ENCODE assay signal across 1 cellular context in genomic region chr11:2699531-2700414, GRCh38.
TF ChIP-seq lines count a peak whose summit lies in the region.

Gene KCNQ1OT1, minus strand, starts transcription at chr11:2699994.

TF ChIP-seq in HepG2, 621 proteins besides CTCF, POLR2A, EP300 and RAD21 (continued from another document and continues in another):
- TF ChIP-seq ZNF770 (CRISPR knock-in tag; IDR thresholded peaks at IDR 0.05) (peak; percentile 13; the same call in 1 of the 2 replicates), ZKSCAN1 (IDR thresholded peaks at IDR 0.05; ENCODE audit: low read length) (no peak), CEBPG (CRISPR knock-in tag; IDR thresholded peaks at IDR 0.05) (peak; percentile 8; the same call in 1 of the 2 replicates), TCF12 (IDR thresholded peaks at IDR 0.05) (no peak), TCF12 (CRISPR knock-in tag; IDR thresholded peaks at IDR 0.05) (peak; percentile 74; the same call in 1 of the 2 replicates), POGZ (CRISPR knock-in tag; IDR thresholded peaks at IDR 0.05) (peak; percentile 63), TEAD2 (CRISPR knock-in tag; IDR thresholded peaks at IDR 0.05) (0 out of 2 replicates have a peak, but pooled peaks have one; percentile 39), ZFP36L2 (CRISPR knock-in tag; IDR thresholded peaks at IDR 0.05) (no peak), FOXP1 (IDR thresholded peaks at IDR 0.05) (no peak), FOXP1 (CRISPR knock-in tag; IDR thresholded peaks at IDR 0.05) (no peak), ZNF335 (CRISPR knock-in tag; IDR thresholded peaks at IDR 0.05) (peak; percentile 45), ZNF260 (CRISPR knock-in tag; IDR thresholded peaks at IDR 0.05; ENCODE audit: borderline replicate concordance, low read depth) (no peak), ZNF180 (CRISPR knock-in tag; IDR thresholded peaks at IDR 0.05; ENCODE audit: borderline replicate concordance, low read depth) (peak; percentile 91; the same call in 1 of the 2 replicates), ZNF451 (CRISPR knock-in tag; IDR thresholded peaks at IDR 0.05) (peak; percentile 91), MTA3 (CRISPR knock-in tag; IDR thresholded peaks at IDR 0.05) (0 out of 2 replicates have a peak, but pooled peaks have one; percentile 16), ZNF333 (CRISPR knock-in tag; IDR thresholded peaks at IDR 0.05; ENCODE audit: borderline replicate concordance) (0 out of 2 replicates have a peak, but pooled peaks have one; percentile 56), ZNF142 (CRISPR knock-in tag; IDR thresholded peaks at IDR 0.05) (peak; percentile 76; the same call in 1 of the 2 replicates), REL (CRISPR knock-in tag; conservative IDR thresholded peaks at IDR 0.05) (peak; percentile 94), ISX (CRISPR knock-in tag; conservative IDR thresholded peaks at IDR 0.05) (peak; percentile 82; the same call in 1 of the 2 replicates), HCFC1 (IDR thresholded peaks at IDR 0.05; ENCODE audit: low read depth, low read length) (no peak), MAF1 (CRISPR knock-in tag; IDR thresholded peaks at IDR 0.05; ENCODE audit: borderline replicate concordance) (peak; percentile 83; the same call in 1 of the 2 replicates), ZNF576 (CRISPR knock-in tag; IDR thresholded peaks at IDR 0.05) (0 out of 2 replicates have a peak, but pooled peaks have one; percentile 19), ZNF543 (CRISPR knock-in tag; IDR thresholded peaks at IDR 0.05) (0 out of 2 replicates have a peak, but pooled peaks have one; percentile 19), AGO1 (IDR thresholded peaks at IDR 0.05; ENCODE audit: low read depth, low read length, poor library complexity, severe bottlenecking) (no peak), GLI4 (CRISPR knock-in tag; IDR thresholded peaks at IDR 0.05; ENCODE audit: borderline replicate concordance) (peak; percentile 90; the same call in 1 of the 2 replicates), TCF7 (IDR thresholded peaks at IDR 0.05; ENCODE audit: low read depth) (no peak), FOXC1 (CRISPR knock-in tag; IDR thresholded peaks at IDR 0.05; ENCODE audit: borderline replicate concordance) (peak; percentile 89; the same call in 1 of the 2 replicates), ZFP82 (CRISPR knock-in tag; IDR thresholded peaks at IDR 0.05; ENCODE audit: borderline replicate concordance) (peak; percentile 56; the same call in 1 of the 2 replicates), PHF5A (CRISPR knock-in tag; IDR thresholded peaks at IDR 0.05; ENCODE audit: low read depth, unreplicated experiment) (peak; percentile 19), NFYC (CRISPR knock-in tag; IDR thresholded peaks at IDR 0.05) (peak; percentile 99), ELK4 (CRISPR knock-in tag; IDR thresholded peaks at IDR 0.05; ENCODE audit: borderline replicate concordance) (peak; percentile 51; the same call in 1 of the 2 replicates), ZNF562 (CRISPR knock-in tag; IDR thresholded peaks at IDR 0.05; ENCODE audit: borderline replicate concordance) (no peak; the same call in 1 of the 2 replicates), ZNF343 (CRISPR knock-in tag; IDR thresholded peaks at IDR 0.05) (no peak), ARID4A (CRISPR knock-in tag; IDR thresholded peaks at IDR 0.05; ENCODE audit: borderline replicate concordance) (peak; percentile 94), GPBP1L1 (CRISPR knock-in tag; IDR thresholded peaks at IDR 0.05) (no peak), HNF1B (CRISPR knock-in tag; IDR thresholded peaks at IDR 0.05) (peak; percentile 39; the same call in 1 of the 2 replicates), ZNF720 (CRISPR knock-in tag; IDR thresholded peaks at IDR 0.05) (no peak), ADNP (CRISPR knock-in tag; IDR thresholded peaks at IDR 0.05) (no peak), SMAD1 (CRISPR knock-in tag; IDR thresholded peaks at IDR 0.05; ENCODE audit: borderline replicate concordance, low read depth) (no peak), ZNF263 (CRISPR knock-in tag; IDR thresholded peaks at IDR 0.05) (peak; percentile 96), ZNF589 (CRISPR knock-in tag; conservative IDR thresholded peaks at IDR 0.05) (peak; percentile 89), HNRNPK (IDR thresholded peaks at IDR 0.05; ENCODE audit: low read depth, low read length, poor library complexity, severe bottlenecking) (peak; percentile 39), NCOA2 (CRISPR knock-in tag; IDR thresholded peaks at IDR 0.05) (peak; percentile 67), NCOR1 (IDR thresholded peaks at IDR 0.05; ENCODE audit: borderline replicate concordance, low read length) (no peak), ZSCAN22 (CRISPR knock-in tag; IDR thresholded peaks at IDR 0.05) (no peak), IRF2 (CRISPR knock-in tag; IDR thresholded peaks at IDR 0.05) (peak; percentile 75), ZBTB7B (CRISPR knock-in tag; IDR thresholded peaks at IDR 0.05) (peak; percentile 69), ZNF777 (CRISPR knock-in tag; IDR thresholded peaks at IDR 0.05) (peak; percentile 73), ZNF605 (CRISPR knock-in tag; IDR thresholded peaks at IDR 0.05) (peak; percentile 81), NFIB (CRISPR knock-in tag; IDR thresholded peaks at IDR 0.05; ENCODE audit: borderline replicate concordance) (no peak), KDM5A (IDR thresholded peaks at IDR 0.05; ENCODE audit: borderline replicate concordance, low read length) (no peak; the same call in 1 of the 2 replicates), ZNF768 (CRISPR knock-in tag; IDR thresholded peaks at IDR 0.05) (peak; percentile 61; the same call in 1 of the 2 replicates), ZFP37 (CRISPR knock-in tag; IDR thresholded peaks at IDR 0.05; ENCODE audit: borderline replicate concordance) (peak; percentile 86; the same call in 1 of the 2 replicates), MAFG (CRISPR knock-in tag; IDR thresholded peaks at IDR 0.05) (no peak), TARDBP (CRISPR knock-in tag; IDR thresholded peaks at IDR 0.05) (peak; percentile 69), ZKSCAN8 (CRISPR knock-in tag; IDR thresholded peaks at IDR 0.05; ENCODE audit: borderline replicate concordance) (0 out of 2 replicates have a peak, but pooled peaks have one; percentile 24)
